ENCODE assay signal across 9 cellular contexts in the genomic region with DNA sequence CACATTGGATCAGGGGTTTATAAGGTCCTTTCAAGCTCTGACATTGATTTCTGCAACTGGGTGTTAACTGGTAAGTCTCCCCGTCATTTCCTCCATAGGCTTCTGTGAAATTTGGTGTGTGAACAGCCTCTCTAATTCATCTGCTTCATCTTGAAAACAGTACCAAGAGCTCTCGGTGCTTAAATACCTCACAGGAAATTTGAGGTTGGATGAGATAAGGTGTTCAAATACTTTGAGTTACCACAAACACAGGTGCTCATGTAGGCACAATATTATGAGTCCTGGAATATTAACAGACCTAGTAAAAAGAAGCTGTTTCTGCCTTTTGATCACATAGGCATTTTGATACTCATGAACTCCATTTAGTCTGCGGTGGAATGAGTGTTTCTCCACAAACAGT.
A peak's percentile ranks its signal among the peaks of the same experiment; 100 is the strongest.
DNase-seq lines count a peak whose midpoint lies in the region; ATAC-seq and TF ChIP-seq lines count a peak whose summit lies in the region.
"Had no signal": no experiment of that assay in that cellular context is flagged by ENCODE, and none has a peak within 500 bp of the region (broad histone marks: within the 10 kb centered on the region; RNA-seq: fewer than 3 reads in every experiment).

No MANE protein-coding gene starts in this region.

- ATAC-seq in GM19438 (IDR thresholded peaks at IDR 0.05; ENCODE audit: low read depth, unreplicated experiment) (peak; percentile 90), HG03196 (IDR thresholded peaks at IDR 0.05; ENCODE audit: unreplicated experiment) (peak; percentile 71)

- peaks cover 11% of the 10 kb centered on the region for H3K9me3 Mint-ChIP-seq in activated naive CD8-positive, alpha-beta T cell (ENCODE audit: low read depth)

- H3K4me3 ChIP-seq in GM12864 (ENCODE audit: low read depth, low read length) = no peak overlapping the region

- H3K4me3 Mint-ChIP-seq in activated naive CD8-positive, alpha-beta T cell = peak overlapping the region; percentile 69

- no peaks in the 10 kb centered on the region for H3K27me3 Mint-ChIP-seq in activated naive CD8-positive, alpha-beta T cell

- H3K27ac Mint-ChIP-seq in activated naive CD8-positive, alpha-beta T cell = peak overlapping the region; percentile 99

- H3K4me1 Mint-ChIP-seq in activated naive CD8-positive, alpha-beta T cell (ENCODE audit: low read depth) = peaks cover 81% of the 10 kb centered on the region

- no peak for TF ChIP-seq CTCF in GM12864 (IDR thresholded peaks at IDR 0.05; ENCODE audit: low read depth, low read length, missing control alignments)

- peaks cover 10% of the 10 kb centered on the region for H3K36me3 Mint-ChIP-seq in activated naive CD8-positive, alpha-beta T cell

- DNase-seq in GM12864 (ENCODE audit: low read depth) (peak; percentile 60), NCI-H1105 (lab: John Stamatoyannopoulos, UW) (no peak), OCI-M1 (lab: John Stamatoyannopoulos, UW) (no peak), EL (no peak), NCI-H345 (lab: John Stamatoyannopoulos, UW) (no peak)
- DNase-seq: NCI-H510A treated with DMSO at 0.1 percent for 48 hours had no signal
